Comparison of ENCODE assay signal across 1 cellular context in the genomic region with DNA sequence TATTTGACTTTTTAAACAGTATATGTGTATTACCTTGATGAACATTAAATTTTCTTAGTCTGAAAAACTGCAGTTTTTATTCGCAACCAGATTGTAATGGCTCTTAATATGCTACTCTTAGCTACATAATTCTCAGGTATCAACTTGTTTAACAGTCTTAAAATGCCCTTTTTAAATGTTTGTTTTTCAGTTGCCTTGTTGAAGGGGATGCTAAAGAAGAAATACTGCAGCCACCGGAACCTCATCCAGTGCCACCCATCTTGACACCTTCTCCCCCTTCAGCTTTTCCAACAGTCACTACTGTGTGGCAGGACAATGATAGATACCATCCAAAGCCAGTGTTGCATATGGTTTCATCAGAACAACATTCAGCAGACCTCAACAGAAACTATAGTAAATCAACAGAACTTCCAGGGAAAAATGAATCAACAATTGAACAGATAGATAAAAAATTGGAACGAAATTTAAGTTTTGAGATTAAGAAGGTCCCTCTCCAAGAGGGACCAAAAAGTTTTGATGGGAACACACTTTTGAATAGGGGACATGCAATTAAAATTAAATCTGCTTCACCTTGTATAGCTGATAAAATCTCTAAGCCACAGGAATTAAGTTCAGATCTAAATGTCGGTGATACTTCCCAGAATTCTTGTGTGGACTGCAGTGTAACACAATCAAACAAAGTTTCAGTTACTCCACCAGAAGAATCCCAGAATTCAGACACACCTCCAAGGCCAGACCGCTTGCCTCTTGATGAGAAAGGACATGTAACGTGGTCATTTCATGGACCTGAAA.
TF ChIP-seq lines count a peak whose summit lies in the region.

No MANE protein-coding gene starts in this region.

TF ChIP-seq in K562, 482 proteins besides CTCF, POLR2A, EP300 and RAD21 (continued from another document and continues in another):
- TF ChIP-seq, protein P1, sequence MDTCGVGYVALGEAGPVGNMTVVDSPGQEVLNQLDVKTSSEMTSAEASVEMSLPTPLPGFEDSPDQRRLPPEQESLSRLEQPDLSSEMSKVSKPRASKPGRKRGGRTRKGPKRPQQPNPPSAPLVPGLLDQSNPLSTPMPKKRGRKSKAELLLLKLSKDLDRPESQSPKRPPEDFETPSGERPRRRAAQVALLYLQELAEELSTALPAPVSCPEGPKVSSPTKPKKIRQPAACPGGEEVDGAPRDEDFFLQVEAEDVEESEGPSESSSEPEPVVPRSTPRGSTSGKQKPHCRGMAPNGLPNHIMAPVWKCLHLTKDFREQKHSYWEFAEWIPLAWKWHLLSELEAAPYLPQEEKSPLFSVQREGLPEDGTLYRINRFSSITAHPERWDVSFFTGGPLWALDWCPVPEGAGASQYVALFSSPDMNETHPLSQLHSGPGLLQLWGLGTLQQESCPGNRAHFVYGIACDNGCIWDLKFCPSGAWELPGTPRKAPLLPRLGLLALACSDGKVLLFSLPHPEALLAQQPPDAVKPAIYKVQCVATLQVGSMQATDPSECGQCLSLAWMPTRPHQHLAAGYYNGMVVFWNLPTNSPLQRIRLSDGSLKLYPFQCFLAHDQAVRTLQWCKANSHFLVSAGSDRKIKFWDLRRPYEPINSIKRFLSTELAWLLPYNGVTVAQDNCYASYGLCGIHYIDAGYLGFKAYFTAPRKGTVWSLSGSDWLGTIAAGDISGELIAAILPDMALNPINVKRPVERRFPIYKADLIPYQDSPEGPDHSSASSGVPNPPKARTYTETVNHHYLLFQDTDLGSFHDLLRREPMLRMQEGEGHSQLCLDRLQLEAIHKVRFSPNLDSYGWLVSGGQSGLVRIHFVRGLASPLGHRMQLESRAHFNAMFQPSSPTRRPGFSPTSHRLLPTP (IDR thresholded peaks at IDR 0.05; ENCODE audit: borderline replicate concordance, extremely low read depth, insufficient read length): no peak
- TF ChIP-seq DACH1 (IDR thresholded peaks at IDR 0.05; ENCODE audit: partially characterized antibody) (no peak), ZBTB17 (CRISPR knock-in tag; IDR thresholded peaks at IDR 0.05) (0 out of 2 replicates have a peak, but pooled peaks have one; percentile 39), ZNF589 (CRISPR knock-in tag; IDR thresholded peaks at IDR 0.05; ENCODE audit: low read depth) (peak; percentile 96), ZBTB7A (IDR thresholded peaks at IDR 0.05; ENCODE audit: borderline replicate concordance, control insufficient read depth, low read depth, low read length) (no peak), ZNF449 (CRISPR knock-in tag; IDR thresholded peaks at IDR 0.05) (no peak), ZNF407 (IDR thresholded peaks at IDR 0.05; ENCODE audit: low read depth) (no peak), CXXC5 (CRISPR knock-in tag; IDR thresholded peaks at IDR 0.05) (peak; percentile 56), MCM5 (IDR thresholded peaks at IDR 0.05; ENCODE audit: low read depth) (no peak), ZNF197 (CRISPR knock-in tag; IDR thresholded peaks at IDR 0.05; ENCODE audit: low read depth) (peak; percentile 80; the same call in 1 of the 2 replicates), ZNF79 (CRISPR knock-in tag; IDR thresholded peaks at IDR 0.05; ENCODE audit: low read depth) (peak; percentile 18; the same call in 1 of the 2 replicates), GTF2A2 (tag; IDR thresholded peaks at IDR 0.05) (peak; percentile 63; the same call in 1 of the 2 replicates), ZBTB1 (CRISPR knock-in tag; IDR thresholded peaks at IDR 0.05; ENCODE audit: borderline replicate concordance, low read depth) (no peak), BCLAF1 (IDR thresholded peaks at IDR 0.05; ENCODE audit: borderline replicate concordance in 1 of 2, control insufficient read depth in 1 of 2, low read depth in 2 of 2, low read length in 1 of 2) (no peak), ADNP (tag; IDR thresholded peaks at IDR 0.05) (no peak), CHD1 (IDR thresholded peaks at IDR 0.05; ENCODE audit: low read length) (no peak), KAT8 (IDR thresholded peaks at IDR 0.05; ENCODE audit: low read depth) (no peak), MTA2 (IDR thresholded peaks at IDR 0.05; ENCODE audit: low read depth) (no peak), LARP7 (IDR thresholded peaks at IDR 0.05) (no peak), SMAD3 (CRISPR knock-in tag; conservative IDR thresholded peaks at IDR 0.05) (0 out of 2 replicates have a peak, but pooled peaks have one; percentile 43), OTX1 (CRISPR knock-in tag; IDR thresholded peaks at IDR 0.05) (no peak), MYBL2 (IDR thresholded peaks at IDR 0.05; ENCODE audit: low read depth) (no peak), MYBL2 (CRISPR knock-in tag; IDR thresholded peaks at IDR 0.05; ENCODE audit: borderline replicate concordance) (no peak), KLF6 (CRISPR knock-in tag; IDR thresholded peaks at IDR 0.05; ENCODE audit: borderline replicate concordance) (peak; percentile 31; the same call in 1 of the 2 replicates), ZNF436 (CRISPR knock-in tag; IDR thresholded peaks at IDR 0.05) (no peak)
- TF ChIP-seq, protein P2, sequence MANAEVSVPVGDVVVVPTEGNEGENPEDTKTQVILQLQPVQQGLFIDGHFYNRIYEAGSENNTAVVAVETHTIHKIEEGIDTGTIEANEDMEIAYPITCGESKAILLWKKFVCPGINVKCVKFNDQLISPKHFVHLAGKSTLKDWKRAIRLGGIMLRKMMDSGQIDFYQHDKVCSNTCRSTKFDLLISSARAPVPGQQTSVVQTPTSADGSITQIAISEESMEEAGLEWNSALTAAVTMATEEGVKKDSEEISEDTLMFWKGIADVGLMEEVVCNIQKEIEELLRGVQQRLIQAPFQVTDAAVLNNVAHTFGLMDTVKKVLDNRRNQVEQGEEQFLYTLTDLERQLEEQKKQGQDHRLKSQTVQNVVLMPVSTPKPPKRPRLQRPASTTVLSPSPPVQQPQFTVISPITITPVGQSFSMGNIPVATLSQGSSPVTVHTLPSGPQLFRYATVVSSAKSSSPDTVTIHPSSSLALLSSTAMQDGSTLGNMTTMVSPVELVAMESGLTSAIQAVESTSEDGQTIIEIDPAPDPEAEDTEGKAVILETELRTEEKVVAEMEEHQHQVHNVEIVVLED (CRISPR knock-in tag; IDR thresholded peaks at IDR 0.05): no peak
- TF ChIP-seq, protein P3, sequence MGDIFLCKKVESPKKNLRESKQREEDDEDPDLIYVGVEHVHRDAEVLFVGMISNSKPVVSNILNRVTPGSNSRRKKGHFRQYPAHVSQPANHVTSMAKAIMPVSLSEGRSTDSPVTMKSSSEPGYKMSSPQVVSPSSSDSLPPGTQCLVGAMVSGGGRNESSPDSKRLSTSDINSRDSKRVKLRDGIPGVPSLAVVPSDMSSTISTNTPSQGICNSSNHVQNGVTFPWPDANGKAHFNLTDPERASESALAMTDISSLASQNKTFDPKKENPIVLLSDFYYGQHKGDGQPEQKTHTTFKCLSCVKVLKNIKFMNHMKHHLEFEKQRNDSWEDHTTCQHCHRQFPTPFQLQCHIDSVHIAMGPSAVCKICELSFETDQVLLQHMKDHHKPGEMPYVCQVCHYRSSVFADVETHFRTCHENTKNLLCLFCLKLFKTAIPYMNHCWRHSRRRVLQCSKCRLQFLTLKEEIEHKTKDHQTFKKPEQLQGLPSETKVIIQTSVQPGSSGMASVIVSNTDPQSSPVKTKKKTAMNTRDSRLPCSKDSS (IDR thresholded peaks at IDR 0.05; ENCODE audit: low read depth, partially characterized antibody): no peak
- TF ChIP-seq, protein P4, sequence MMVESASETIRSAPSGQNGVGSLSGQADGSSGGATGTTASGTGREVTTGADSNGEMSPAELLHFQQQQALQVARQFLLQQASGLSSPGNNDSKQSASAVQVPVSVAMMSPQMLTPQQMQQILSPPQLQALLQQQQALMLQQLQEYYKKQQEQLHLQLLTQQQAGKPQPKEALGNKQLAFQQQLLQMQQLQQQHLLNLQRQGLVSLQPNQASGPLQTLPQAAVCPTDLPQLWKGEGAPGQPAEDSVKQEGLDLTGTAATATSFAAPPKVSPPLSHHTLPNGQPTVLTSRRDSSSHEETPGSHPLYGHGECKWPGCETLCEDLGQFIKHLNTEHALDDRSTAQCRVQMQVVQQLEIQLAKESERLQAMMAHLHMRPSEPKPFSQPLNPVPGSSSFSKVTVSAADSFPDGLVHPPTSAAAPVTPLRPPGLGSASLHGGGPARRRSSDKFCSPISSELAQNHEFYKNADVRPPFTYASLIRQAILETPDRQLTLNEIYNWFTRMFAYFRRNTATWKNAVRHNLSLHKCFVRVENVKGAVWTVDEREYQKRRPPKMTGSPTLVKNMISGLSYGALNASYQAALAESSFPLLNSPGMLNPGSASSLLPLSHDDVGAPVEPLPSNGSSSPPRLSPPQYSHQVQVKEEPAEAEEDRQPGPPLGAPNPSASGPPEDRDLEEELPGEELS (CRISPR knock-in tag; IDR thresholded peaks at IDR 0.05; ENCODE audit: borderline replicate concordance): no peak
